Comparison of ENCODE assay signal across 16 cellular contexts in genomic region chr12:131799828-131800593, GRCh38.
"Had no signal": no experiment of that assay in that cellular context is flagged by ENCODE, and none has a peak within 500 bp of the region (broad histone marks: within the 10 kb centered on the region; RNA-seq: fewer than 3 reads in every experiment).

No MANE protein-coding gene starts in this region.

- H3K27me3 ChIP-seq: right atrium auricular region, transverse colon, vagina had no signal

- DNase-seq: activated CD4-positive, alpha-beta T cell treated with anti-CD3 and anti-CD28 coated beads, Interleukin-2, amount 10 ng/mL, durations not matched to agents 24 days and 14 days; activated CD8-positive, alpha-beta memory T cell treated with anti-CD3 and anti-CD28 coated beads, Interleukin-2, amount 50 U/mL, for 48 hours; activated gamma-delta T cell treated with Interleukin-2 at 50 U/mL for 16 hours; aorta; dermis blood vessel endothelial cell; foreskin melanocyte; mesendoderm; nucleus accumbens; stimulated activated CD4-positive, alpha-beta T cell treated with anti-CD3 and anti-CD28 coated beads, Interleukin-2, amount 100 ng/mL, for 48 hours; stimulated activated naive CD4-positive, alpha-beta T cell; transverse colon had no signal

- H3K9me3 ChIP-seq: right atrium auricular region, transverse colon, vagina had no signal

- H3K4me3 ChIP-seq: right atrium auricular region, transverse colon, vagina had no signal

- H3K4me3 Mint-ChIP-seq: activated CD4-positive, alpha-beta T cell treated with anti-CD3 and anti-CD28 coated beads, Interleukin-2, amount 10 ng/mL, durations not matched to agents 24 days and 14 days; nephron had no signal

- H3K27ac Mint-ChIP-seq: activated CD4-positive, alpha-beta T cell treated with anti-CD3 and anti-CD28 coated beads, Interleukin-2, amount 10 ng/mL, durations not matched to agents 24 days and 14 days; nephron; progenitor cell of endocrine pancreas had no signal

- H3K27me3 Mint-ChIP-seq: activated CD4-positive, alpha-beta T cell treated with anti-CD3 and anti-CD28 coated beads, Interleukin-2, amount 10 ng/mL, durations not matched to agents 24 days and 14 days; progenitor cell of endocrine pancreas had no signal

- H3K9me3 Mint-ChIP-seq: activated CD4-positive, alpha-beta T cell treated with anti-CD3 and anti-CD28 coated beads, Interleukin-2, amount 10 ng/mL, durations not matched to agents 24 days and 14 days; nephron had no signal

- H3K27ac ChIP-seq: epithelial cell of prostate, right atrium auricular region, transverse colon, vagina had no signal
